Comparison of ENCODE assay signal across 1 cellular context in genomic region chr2:111491618-111492017, GRCh38.
TF ChIP-seq lines count a peak whose summit lies in the region.
"Not testable (repeated sequence)": the region's sequence is repeated elsewhere in the genome, so short reads cannot be mapped to it uniquely, and the experiment has no call there.

No MANE protein-coding gene starts in this region.

TF ChIP-seq in HepG2, 621 proteins besides CTCF, POLR2A, EP300 and RAD21:
- TF ChIP-seq CREB1 (IDR thresholded peaks at IDR 0.05) = peak; percentile 80
- not testable (repeated sequence) for TF ChIP-seq CREB1 (CRISPR knock-in tag; IDR thresholded peaks at IDR 0.05)
